In the genomic region with DNA sequence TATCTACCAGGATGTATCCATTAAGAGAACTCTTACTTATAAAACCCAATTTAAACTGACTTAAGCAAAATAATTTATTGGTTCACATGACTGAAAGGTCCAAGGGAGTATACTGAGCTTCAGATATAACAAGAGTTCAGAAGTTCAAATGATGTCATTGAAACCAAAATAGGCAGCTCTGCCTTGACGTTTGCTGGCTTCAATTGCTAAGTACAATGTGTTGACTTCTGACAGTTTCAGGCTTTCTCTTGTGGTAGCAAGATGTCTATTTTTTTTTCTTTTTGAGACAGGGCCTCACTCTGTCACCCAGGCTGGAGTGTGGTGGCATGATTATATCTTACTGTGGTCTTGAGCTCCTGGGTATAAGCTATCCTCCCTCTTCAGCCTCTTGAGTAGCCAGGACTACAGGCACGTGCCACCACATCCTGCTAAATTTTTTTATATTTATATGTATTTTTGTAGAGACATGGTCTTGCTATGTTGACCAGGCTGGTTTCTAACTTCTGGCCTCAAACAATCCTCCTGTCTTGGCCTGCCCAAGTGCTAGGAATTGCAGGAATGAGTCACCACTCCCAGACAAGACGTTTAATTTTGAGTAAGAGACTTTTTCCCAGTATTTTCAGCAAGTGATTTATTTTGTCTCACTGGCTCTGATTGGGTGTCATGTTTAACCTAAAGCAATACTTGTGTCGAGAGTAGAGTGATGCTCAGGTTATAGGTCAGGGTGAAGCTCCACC, we compare ENCODE assay signal across 11 cellular contexts.
A peak's percentile ranks its signal among the peaks of the same experiment; 100 is the strongest.
DNase-seq lines count a peak whose midpoint lies in the region; ATAC-seq and TF ChIP-seq lines count a peak whose summit lies in the region.
"Had no signal": no experiment of that assay in that cellular context is flagged by ENCODE, and none has a peak within 500 bp of the region (broad histone marks: within the 10 kb centered on the region; RNA-seq: fewer than 3 reads in every experiment).

No MANE protein-coding gene starts in this region.

- ATAC-seq in GM18861 (IDR thresholded peaks at IDR 0.05; ENCODE audit: unreplicated experiment) (peak; percentile 78), GM21786 (IDR thresholded peaks at IDR 0.05; ENCODE audit: unreplicated experiment) (peak; percentile 91), HG03457 (IDR thresholded peaks at IDR 0.05; ENCODE audit: unreplicated experiment) (peak; percentile 81)

- 40 to 42% methylated on average over 4 of the region's 4 CpGs for WGBS in tibial nerve, 2 donors

- DNase-seq in fibroblast of the aortic adventitia (ENCODE audit: low read depth) (peak; percentile 27), NCI-H524 treated with DMSO at 0.1 percent for 48 hours (lab: John Stamatoyannopoulos, UW) (no peak), tibial nerve (ENCODE audit: low spot score in 2 of 2) (no peak), NCI-H510A (lab: John Stamatoyannopoulos, UW) (no peak)
- no peak for DNase-seq in activated T-helper 2 cell treated with anti-CD3 and anti-CD28 coated beads, Interferon-gamma antibody, Interleukin-2, Interleukin-4, amounts not matched to agents 10 μg/mL and 5 μg/mL and 100 μg/mL, durations not matched to agents 14 hours and 24 hours and 36 hours (ENCODE audit: low spot score)
- DNase-seq: Karpas-422; stimulated activated naive CD4-positive, alpha-beta T cell had no signal

- TF ChIP-seq EP300 in tibial nerve (IDR thresholded peaks at IDR 0.05), result no peak

- no peak overlapping the region for H3K4me3 ChIP-seq in fibroblast of the aortic adventitia (ENCODE audit: low read depth, low read length)
- no peak overlapping the region for H3K4me3 ChIP-seq in tibial nerve

- no peak overlapping the region for H3K27ac ChIP-seq in tibial nerve

- H3K36me3 Mint-ChIP-seq in activated T-helper 2 cell treated with anti-CD3 and anti-CD28 coated beads, Interferon-gamma antibody, Interleukin-2, Interleukin-4, amounts not matched to agents 10 μg/mL and 5 μg/mL and 100 μg/mL, durations not matched to agents 14 hours and 24 hours and 36 hours (ENCODE audit: low read depth), result no peaks in the 10 kb centered on the region
- H3K36me3 Mint-ChIP-seq: activated naive CD4-positive, alpha-beta T cell treated with anti-CD3 and anti-CD28 coated beads, Interleukin-2, amount 50 U/mL, for 72 hours had no signal

- no peaks in the 10 kb centered on the region for H3K4me1 Mint-ChIP-seq in activated T-helper 2 cell treated with anti-CD3 and anti-CD28 coated beads, Interferon-gamma antibody, Interleukin-2, Interleukin-4, amounts not matched to agents 10 μg/mL and 5 μg/mL and 100 μg/mL, durations not matched to agents 14 hours and 24 hours and 36 hours (ENCODE audit: low read depth)

- H3K4me3 Mint-ChIP-seq in activated T-helper 2 cell treated with anti-CD3 and anti-CD28 coated beads, Interferon-gamma antibody, Interleukin-2, Interleukin-4, amounts not matched to agents 10 μg/mL and 5 μg/mL and 100 μg/mL, durations not matched to agents 14 hours and 24 hours and 36 hours (ENCODE audit: low read depth), result no peak overlapping the region

- H3K27me3 Mint-ChIP-seq in activated T-helper 2 cell treated with anti-CD3 and anti-CD28 coated beads, Interferon-gamma antibody, Interleukin-2, Interleukin-4, amounts not matched to agents 10 μg/mL and 5 μg/mL and 100 μg/mL, durations not matched to agents 14 hours and 24 hours and 36 hours (ENCODE audit: low read depth), result no peaks in the 10 kb centered on the region

- TF ChIP-seq POLR2A in tibial nerve (IDR thresholded peaks at IDR 0.05), result no peak

- intact Hi-C loops in activated T-helper 2 cell treated with anti-CD3 and anti-CD28 coated beads, Interferon-gamma antibody, Interleukin-2, Interleukin-4, amounts not matched to agents 10 μg/mL and 5 μg/mL and 100 μg/mL, durations not matched to agents 14 hours and 24 hours and 36 hours (cut with micrococcal nuclease), result no loop called here

- no peak for TF ChIP-seq CTCF in fibroblast of the aortic adventitia (IDR thresholded peaks at IDR 0.05; ENCODE audit: insufficient read depth, low read length)
- TF ChIP-seq CTCF in tibial nerve (IDR thresholded peaks at IDR 0.05), result no peak

- peaks cover 0 to 9% (median 0%) of the 10 kb centered on the region in 4 donors for H3K4me1 ChIP-seq in tibial nerve

- no peaks in the 10 kb centered on the region for H3K9me3 ChIP-seq in tibial nerve

- H3K27ac Mint-ChIP-seq in activated T-helper 2 cell treated with anti-CD3 and anti-CD28 coated beads, Interferon-gamma antibody, Interleukin-2, Interleukin-4, amounts not matched to agents 10 μg/mL and 5 μg/mL and 100 μg/mL, durations not matched to agents 14 hours and 24 hours and 36 hours, result no peak overlapping the region
- H3K27ac Mint-ChIP-seq: activated naive CD4-positive, alpha-beta T cell treated with anti-CD3 and anti-CD28 coated beads, Interleukin-2, amount 50 U/mL, for 72 hours had no signal

- no peaks in the 10 kb centered on the region for H3K9me3 Mint-ChIP-seq in activated T-helper 2 cell treated with anti-CD3 and anti-CD28 coated beads, Interferon-gamma antibody, Interleukin-2, Interleukin-4, amounts not matched to agents 10 μg/mL and 5 μg/mL and 100 μg/mL, durations not matched to agents 14 hours and 24 hours and 36 hours
- H3K9me3 Mint-ChIP-seq: activated naive CD4-positive, alpha-beta T cell treated with anti-CD3 and anti-CD28 coated beads, Interleukin-2, amount 50 U/mL, for 72 hours had no signal

- H3K36me3 ChIP-seq in tibial nerve, result no peaks in the 10 kb centered on the region

- no peaks in the 10 kb centered on the region for H3K27me3 ChIP-seq in tibial nerve
